8 cellular contexts compared by ENCODE assay signal in the genomic region with DNA sequence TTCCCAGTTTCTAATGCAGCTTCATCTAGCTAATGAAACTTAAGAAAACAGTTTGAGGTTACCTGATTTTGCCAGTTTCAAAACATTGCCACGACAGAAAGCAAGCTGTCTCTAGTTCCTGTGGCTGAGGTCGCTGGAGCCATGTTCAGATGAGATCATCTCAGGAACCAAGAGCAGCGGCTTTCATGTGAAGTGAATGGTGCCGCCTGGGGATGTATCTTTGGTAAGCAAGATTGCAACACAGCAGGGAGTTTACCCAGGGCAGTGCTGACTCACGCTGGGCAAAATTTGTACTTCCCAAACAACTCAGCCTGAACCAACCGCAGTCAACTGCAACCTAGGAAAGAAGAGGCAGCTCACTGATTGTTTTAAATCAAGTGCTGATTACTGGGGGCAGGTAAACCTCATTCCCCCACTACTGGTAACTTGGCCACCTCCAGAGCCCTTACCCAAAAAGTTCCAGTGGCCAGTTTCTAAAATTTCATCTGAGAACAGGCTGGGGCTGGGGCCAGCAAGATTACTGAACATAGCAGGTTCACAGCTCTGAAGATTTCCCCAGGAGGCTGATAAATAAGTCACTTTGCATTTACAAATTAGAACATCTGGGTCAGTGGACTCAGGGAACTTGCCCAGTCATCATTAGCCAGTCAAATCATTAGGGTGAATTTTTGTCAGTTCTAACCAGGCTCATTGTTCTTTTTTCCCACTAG. TPM values are rescaled to one million over a fixed set of nuclear protein-coding genes. Genes with fewer than 3 reads are reported as not detected.
A peak's percentile ranks its signal among the peaks of the same experiment; 100 is the strongest.
DNase-seq lines count a peak whose midpoint lies in the region; ATAC-seq and TF ChIP-seq lines count a peak whose summit lies in the region.

A gene with protein sequence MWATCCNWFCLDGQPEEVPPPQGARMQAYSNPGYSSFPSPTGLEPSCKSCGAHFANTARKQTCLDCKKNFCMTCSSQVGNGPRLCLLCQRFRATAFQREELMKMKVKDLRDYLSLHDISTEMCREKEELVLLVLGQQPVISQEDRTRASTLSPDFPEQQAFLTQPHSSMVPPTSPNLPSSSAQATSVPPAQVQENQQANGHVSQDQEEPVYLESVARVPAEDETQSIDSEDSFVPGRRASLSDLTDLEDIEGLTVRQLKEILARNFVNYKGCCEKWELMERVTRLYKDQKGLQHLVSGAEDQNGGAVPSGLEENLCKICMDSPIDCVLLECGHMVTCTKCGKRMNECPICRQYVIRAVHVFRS (minus strand): TSS at position 194 of the 710 bp plus-strand sequence. CDS start 37,154 bp downstream, outside the sequence.

- no peaks in the 10 kb centered on the region for H4K20me1 ChIP-seq in PC-3 (ENCODE audit: low read length)

- TSS peak; percentile 96 for BruUV-seq in PC-3 (replicated peaks; lab: Mats Ljungman, UMichigan)

- H3K27ac ChIP-seq in PC-3 (ENCODE audit: low read length): peak within 1 kb of the TSS; percentile 100
- peak within 1 kb of the TSS; percentile 86 to 92 (median 87) for H3K27ac ChIP-seq in esophagus squamous epithelium

- H3K9me3 Mint-ChIP-seq in activated T-cell treated with anti-CD3 and anti-CD28 coated beads, Interleukin-2, amount 50 U/mL, for 24 hours: no peaks in the 10 kb centered on the region

- 1 to 2% methylated on average over 4 to 5 of the region's 6 CpGs for WGBS in esophagus squamous epithelium, 2 donors

- H3K4me2 ChIP-seq in PC-3 (ENCODE audit: low read length): peak within 1 kb of the TSS; percentile 65

- intact Hi-C loops in PC-3 (cut with micrococcal nuclease): loop anchor here (1.0 to 2.0 kb wide), 2 partner anchors 22 to 35 kb away; no protein-coding TSS in a partner anchor
- intact Hi-C loops in esophagus squamous epithelium (cut with DNase I): no loop called here

- no peaks in the 10 kb centered on the region for H3K27me3 Mint-ChIP-seq in activated T-cell treated with anti-CD3 and anti-CD28 coated beads, Interleukin-2, amount 50 U/mL, for 24 hours

- H3K36me3 Mint-ChIP-seq in activated T-cell treated with anti-CD3 and anti-CD28 coated beads, Interleukin-2, amount 50 U/mL, for 24 hours (ENCODE audit: low read depth): peaks cover 43% of the 10 kb centered on the region

- H3K36me3 ChIP-seq in PC-3 (ENCODE audit: low read depth, low read length): peaks cover 28% of the 10 kb centered on the region
- peaks cover 0 to 29% (median 0%) of the 10 kb centered on the region in 3 donors for H3K36me3 ChIP-seq in esophagus squamous epithelium

- CTCF ChIA-PET in PC-3 (lab: Charles Lee): interaction anchor here (0.6 to 1.2 kb wide), 4 partner anchors 19 to 56 kb away, joined by 3 to 7 read pairs (median 4); a partner anchor contains a TSS

- H3K9me3 ChIP-seq in PC-3 (ENCODE audit: low read length) (no peaks in the 10 kb centered on the region), esophagus squamous epithelium (no peaks in the 10 kb centered on the region)

- H3K27me3 ChIP-seq in PC-3 (ENCODE audit: low read length) (no peaks in the 10 kb centered on the region), esophagus squamous epithelium (no peaks in the 10 kb centered on the region)

- peak in 3 of 4 donors; percentile 27 to 62 (median 50) for TF ChIP-seq POLR2A in esophagus squamous epithelium (IDR thresholded peaks at IDR 0.05)

- peak within 1 kb of the TSS; percentile 51 for H3K4me3 Mint-ChIP-seq in activated T-cell treated with anti-CD3 and anti-CD28 coated beads, Interleukin-2, amount 50 U/mL, for 24 hours

- peaks cover 8% of the 10 kb centered on the region for H3F3A ChIP-seq in PC-3 (ENCODE audit: low read length, unreplicated experiment)

- H3K79me2 ChIP-seq in PC-3 (ENCODE audit: low read length): peaks cover 83% of the 10 kb centered on the region

- H3K4me1 ChIP-seq in PC-3 (ENCODE audit: insufficient read depth, low read length): peaks cover 28% of the 10 kb centered on the region
- peaks cover 12 to 31% (median 17%) of the 10 kb centered on the region in 3 donors for H3K4me1 ChIP-seq in esophagus squamous epithelium

- H3K4me3 ChIP-seq in PC-3 (ENCODE audit: low read length) (peak within 1 kb of the TSS; percentile 38; the same call in 1 of the 2 replicates), esophagus squamous epithelium (peak within 1 kb of the TSS in 3 of 4 donors; percentile 11 to 58 (median 28))

- TF ChIP-seq CTCF in PC-3 (conservative IDR thresholded peaks at IDR 0.05; ENCODE audit: low read depth, low read length): 0 out of 2 replicates have a peak, but pooled peaks have one; percentile 17
- peak in 3 of 6 experiments; percentile 16 to 22 (median 18) for TF ChIP-seq CTCF in esophagus squamous epithelium (IDR thresholded peaks at IDR 0.05)

- DNase-seq in COLO829 (ENCODE audit: low spot score) (peak; percentile 95), HS-5 (ENCODE audit: low read depth) (peak; percentile 87), PC-3 (peak; percentile 93), esophagus squamous epithelium (lab: John Stamatoyannopoulos, UW) (peak; percentile 63), myocyte (ENCODE audit: low read depth) (peak; percentile 97)
- peak; percentile 82 for DNase-seq in activated T-cell treated with anti-CD3 and anti-CD28 coated beads, Interleukin-2, amount 50 U/mL, for 24 hours
- DNase-seq in stimulated activated CD8-positive, alpha-beta memory T cell treated with anti-CD3 and anti-CD28 coated beads, Interleukin-7, amount 100 ng/mL, for 48 hours (ENCODE audit: extremely low read depth in 1 of 2, low read depth in 1 of 2): peak; percentile 66 to 93

- peaks cover 76% of the 10 kb centered on the region for H3K4me1 Mint-ChIP-seq in activated T-cell treated with anti-CD3 and anti-CD28 coated beads, Interleukin-2, amount 50 U/mL, for 24 hours (ENCODE audit: low read depth)

- ATAC-seq in GM19468 (IDR thresholded peaks at IDR 0.05; ENCODE audit: extremely low read depth, unreplicated experiment): peak; percentile 67
- peak; percentile 97 for ATAC-seq in PC-3

- POLR2A ChIA-PET in PC-3 (lab: Charles Lee; ENCODE audit: unreplicated experiment): no interaction called here

- H2AFZ ChIP-seq in PC-3 (ENCODE audit: low read length): no peak within 1 kb of the TSS

- H3K27ac Mint-ChIP-seq in activated T-cell treated with anti-CD3 and anti-CD28 coated beads, Interleukin-2, amount 50 U/mL, for 24 hours: peak within 1 kb of the TSS; percentile 95

- H3K9me2 ChIP-seq in PC-3 (replicated peaks; ENCODE audit: low read length): no peaks in the 10 kb centered on the region

- H3K9ac ChIP-seq in PC-3 (ENCODE audit: low read length): peak within 1 kb of the TSS; percentile 88

RNA-seq across cellular contexts. Expression of the gene that starts here (rescaled TPM):
- total RNA-seq in PC-3 (2014; rRNA removed) (37.7 and 46.4 TPM in 2 replicates), esophagus squamous epithelium (10 to 100 TPM; 31.7 to 64.0 (median 56.2) TPM), myocyte (9.9 and 12.9 TPM in 2 replicates)
- polyA plus RNA-seq in myocyte (2012): 8.2 TPM

Comparison
In these comparisons a context has a peak if more than half of its experiments do, and no peak if none do; other contexts are left out.
1. Peak in every context shown above with its lines: DNase-seq, ATAC-seq, H3K4me3 ChIP-seq and H3K27ac ChIP-seq.